12 cellular contexts compared by ENCODE assay signal in the genomic region with DNA sequence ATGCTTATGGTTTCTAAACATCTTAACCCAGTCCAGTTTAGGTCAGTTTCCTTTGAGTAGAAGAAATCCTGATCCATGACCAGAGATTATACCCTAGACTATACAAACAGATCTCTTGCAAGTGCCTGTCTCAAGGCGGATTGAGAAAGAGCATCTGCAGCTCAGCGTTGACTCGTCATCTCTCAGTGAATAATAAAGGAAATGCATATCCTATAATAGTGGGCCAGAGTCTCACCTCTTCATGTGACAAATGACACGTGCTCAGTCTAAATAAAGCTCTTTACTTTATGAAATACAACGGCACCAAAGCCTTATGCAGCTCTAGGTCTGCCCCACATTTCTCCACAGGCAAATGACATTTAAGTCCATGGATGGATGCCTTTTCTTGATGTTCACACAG.
DNase-seq lines count a peak whose midpoint lies in the region; ATAC-seq and TF ChIP-seq lines count a peak whose summit lies in the region.
"Had no signal": no experiment of that assay in that cellular context is flagged by ENCODE, and none has a peak within 500 bp of the region (broad histone marks: within the 10 kb centered on the region; RNA-seq: fewer than 3 reads in every experiment).

No MANE protein-coding gene starts in this region.

- peak overlapping the region; percentile 40; the same call in 1 of the 2 replicates for H3K9ac ChIP-seq in PC-3 (ENCODE audit: low read length)
- H3K9ac ChIP-seq in mesenchymal stem cell (ENCODE audit: low read length): no peak overlapping the region

- intact Hi-C loops in PC-3 (cut with micrococcal nuclease) (no loop called here), esophagus squamous epithelium (cut with DNase I) (no loop called here)

- no peak overlapping the region for H3K14ac ChIP-seq in mesenchymal stem cell (ENCODE audit: low read length in 2 of 2)

- H3K79me2 ChIP-seq in PC-3 (ENCODE audit: low read length): no peaks in the 10 kb centered on the region

- no peaks in the 10 kb centered on the region for H4K20me1 ChIP-seq in PC-3 (ENCODE audit: low read length)

- H2AK5ac ChIP-seq in mesenchymal stem cell (ENCODE audit: low read length, severe bottlenecking): no peak overlapping the region

- no peak for TF ChIP-seq POLR2A in esophagus squamous epithelium (IDR thresholded peaks at IDR 0.05)

- H3K4me1 ChIP-seq in PC-3 (ENCODE audit: insufficient read depth, low read length) (peaks cover 16% of the 10 kb centered on the region), mesenchymal stem cell (ENCODE audit: control insufficient read depth, insufficient read depth, low read depth, low read length) (no peaks in the 10 kb centered on the region), esophagus squamous epithelium (no peaks in the 10 kb centered on the region)
- H3K4me1 ChIP-seq: right atrium auricular region had no signal

- POLR2A ChIA-PET in PC-3 (lab: Charles Lee; ENCODE audit: unreplicated experiment): no interaction called here

- DNase-seq in NCI-H2029 (lab: John Stamatoyannopoulos, UW): peak; percentile 37
- no peak for DNase-seq in NCI-H2029 treated with DMSO at 0.1 percent for 48 hours (lab: John Stamatoyannopoulos, UW)
- peak; percentile 79 for DNase-seq in PC-3
- peak; percentile 58 for DNase-seq in mesenchymal stem cell
- no peak for DNase-seq in NCI-H1105 treated with DMSO at 0.1 percent for 48 hours (lab: John Stamatoyannopoulos, UW)
- no peak for DNase-seq in esophagus squamous epithelium (lab: John Stamatoyannopoulos, UW)
- DNase-seq in RPMI8226: no peak
- DNase-seq: 8988T, DMS79, Right ventricle myocardium superior had no signal

- no peaks in the 10 kb centered on the region for H3K9me3 ChIP-seq in PC-3 (ENCODE audit: low read length)
- no peaks in the 10 kb centered on the region for H3K9me3 ChIP-seq in mesenchymal stem cell (ENCODE audit: control insufficient read depth, low read length)
- no peaks in the 10 kb centered on the region for H3K9me3 ChIP-seq in esophagus squamous epithelium
- H3K9me3 ChIP-seq: right atrium auricular region had no signal

- H2AFZ ChIP-seq in PC-3 (ENCODE audit: low read length) (peak overlapping the region; percentile 35; the same call in 1 of the 2 replicates), mesenchymal stem cell (ENCODE audit: low read depth, low read length) (no peak overlapping the region)

- ATAC-seq in HG03175 (IDR thresholded peaks at IDR 0.05; ENCODE audit: unreplicated experiment): peak; percentile 45
- peak; percentile 96 for ATAC-seq in PC-3

- no peaks in the 10 kb centered on the region for H3F3A ChIP-seq in PC-3 (ENCODE audit: low read length, unreplicated experiment)

- H3K27me3 ChIP-seq in PC-3 (ENCODE audit: low read length) (no peaks in the 10 kb centered on the region), mesenchymal stem cell (ENCODE audit: control insufficient read depth in 1 of 2, insufficient read depth in 1 of 2, low read length in 2 of 2) (no peaks in the 10 kb centered on the region), esophagus squamous epithelium (no peaks in the 10 kb centered on the region)
- H3K27me3 ChIP-seq: right atrium auricular region had no signal

- no peak overlapping the region for H2BK120ac ChIP-seq in mesenchymal stem cell (ENCODE audit: low read depth, low read length)

- H3K4me2 ChIP-seq in PC-3 (ENCODE audit: low read length) (peak overlapping the region; percentile 53), mesenchymal stem cell (ENCODE audit: low read length, poor library complexity, severe bottlenecking) (no peak overlapping the region)

- H4K8ac ChIP-seq in mesenchymal stem cell (ENCODE audit: low read length): no peak overlapping the region

- CTCF ChIA-PET in PC-3 (lab: Charles Lee): no interaction called here

- no peaks in the 10 kb centered on the region for H3K79me1 ChIP-seq in mesenchymal stem cell (replicated peaks; ENCODE audit: low read length, poor library complexity, severe bottlenecking)

- no peak overlapping the region for H2BK12ac ChIP-seq in mesenchymal stem cell (ENCODE audit: low read length in 2 of 2)

- H3K36me3 ChIP-seq in PC-3 (ENCODE audit: low read depth, low read length) (no peaks in the 10 kb centered on the region), mesenchymal stem cell (ENCODE audit: control insufficient read depth in 1 of 2, insufficient read depth in 2 of 2, low read depth in 1 of 2, low read length in 2 of 2) (no peaks in the 10 kb centered on the region), esophagus squamous epithelium (no peaks in the 10 kb centered on the region)
- H3K36me3 ChIP-seq: right atrium auricular region had no signal

- H3K4me3 ChIP-seq in PC-3 (ENCODE audit: low read length) (no peak overlapping the region), mesenchymal stem cell (ENCODE audit: insufficient read depth in 1 of 2, low read depth in 1 of 2, low read length in 2 of 2) (no peak overlapping the region), esophagus squamous epithelium (no peak overlapping the region)
- H3K4me3 ChIP-seq: right atrium auricular region had no signal

- H4K91ac ChIP-seq in mesenchymal stem cell (ENCODE audit: low read length): no peak overlapping the region

- no peak overlapping the region for H3K18ac ChIP-seq in mesenchymal stem cell (ENCODE audit: low read depth in 1 of 2, low read length in 2 of 2)

- no peaks in the 10 kb centered on the region for H3K9me2 ChIP-seq in PC-3 (replicated peaks; ENCODE audit: low read length)

- no peak overlapping the region for H2BK15ac ChIP-seq in mesenchymal stem cell (ENCODE audit: low read depth, poor library complexity, severe bottlenecking)

- TF ChIP-seq CTCF in PC-3 (conservative IDR thresholded peaks at IDR 0.05; ENCODE audit: low read depth, low read length) (no peak), esophagus squamous epithelium (IDR thresholded peaks at IDR 0.05) (no peak)

- no peak overlapping the region for H3K23ac ChIP-seq in mesenchymal stem cell (ENCODE audit: low read length in 2 of 2)

- no peak overlapping the region for H2BK5ac ChIP-seq in mesenchymal stem cell (ENCODE audit: low read depth, low read length, poor library complexity, severe bottlenecking)

- WGBS in mesenchymal stem cell: 79% methylated on average over 5 of the region's 5 CpGs
- 54 to 74% methylated on average over 5 of the region's 5 CpGs for WGBS in esophagus squamous epithelium, 2 donors

- no TSS peak for BruUV-seq in PC-3 (replicated peaks; lab: Mats Ljungman, UMichigan)

- H3K4ac ChIP-seq in mesenchymal stem cell (ENCODE audit: low read depth in 1 of 2, low read length in 2 of 2): no peak overlapping the region

- peak overlapping the region; percentile 78 for H3K27ac ChIP-seq in PC-3 (ENCODE audit: low read length)
- H3K27ac ChIP-seq in mesenchymal stem cell (ENCODE audit: low read length, poor library complexity, severe bottlenecking): no peak overlapping the region
- no peak overlapping the region for H3K27ac ChIP-seq in esophagus squamous epithelium
- H3K27ac ChIP-seq: right atrium auricular region had no signal

Comparison
In these comparisons a context has a peak if more than half of its experiments do, and no peak if none do; other contexts are left out.
1. DNase-seq: peak in NCI-H2029 (single experiment), PC-3 (single experiment) and mesenchymal stem cell (single experiment); none in NCI-H2029 treated with DMSO at 0.1 percent for 48 hours (single experiment), NCI-H1105 treated with DMSO at 0.1 percent for 48 hours (single experiment), esophagus squamous epithelium (single experiment) and RPMI8226 (single experiment).